16 cellular contexts compared by ENCODE assay signal in the genomic region with DNA sequence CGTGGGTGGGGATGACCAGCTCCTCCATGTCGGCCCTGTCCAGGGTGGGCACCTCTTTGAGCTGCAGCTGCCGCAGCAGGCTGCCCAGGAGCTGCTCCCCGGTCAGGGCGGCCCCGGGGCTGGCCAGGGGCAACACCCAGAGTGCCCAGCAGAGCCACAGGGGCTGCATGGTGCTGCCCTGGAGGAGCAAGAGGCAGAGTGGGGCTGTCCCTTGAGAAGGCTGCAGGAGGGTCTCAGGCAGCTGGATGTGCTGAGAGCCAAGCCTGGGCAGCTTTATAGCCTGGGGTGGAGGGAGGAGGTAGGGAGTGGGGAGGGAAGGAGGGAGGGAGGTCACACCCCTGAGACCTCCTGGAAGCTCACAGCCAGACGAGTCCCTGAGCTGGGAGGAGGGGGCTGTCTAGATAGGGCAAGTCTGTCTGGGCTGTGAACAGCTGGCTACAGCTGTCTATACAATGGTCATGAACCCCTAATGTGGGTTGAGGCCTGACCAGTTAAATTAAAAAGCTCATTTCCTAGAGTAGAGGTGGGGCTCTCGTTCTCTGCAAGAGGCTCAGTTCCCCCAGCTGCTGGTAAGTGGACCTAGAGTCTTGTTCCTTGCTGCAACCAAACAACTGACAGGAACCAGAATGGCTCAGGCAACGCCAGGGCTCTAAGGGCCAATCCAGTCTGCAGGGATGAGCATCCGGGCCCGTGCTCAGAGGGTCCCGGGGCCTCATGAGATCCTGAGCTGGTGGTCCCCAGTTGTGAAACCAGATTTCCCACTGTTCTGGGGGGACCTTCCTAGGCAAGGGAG. TPM values are rescaled to one million over a fixed set of nuclear protein-coding genes. Genes with fewer than 3 reads are reported as not detected.
DNase-seq lines count a peak whose midpoint lies in the region; ATAC-seq and TF ChIP-seq lines count a peak whose summit lies in the region.
"Had no signal": no experiment of that assay in that cellular context is flagged by ENCODE, and none has a peak within 500 bp of the region (broad histone marks: within the 10 kb centered on the region; RNA-seq: fewer than 3 reads in every experiment).

A gene with protein sequence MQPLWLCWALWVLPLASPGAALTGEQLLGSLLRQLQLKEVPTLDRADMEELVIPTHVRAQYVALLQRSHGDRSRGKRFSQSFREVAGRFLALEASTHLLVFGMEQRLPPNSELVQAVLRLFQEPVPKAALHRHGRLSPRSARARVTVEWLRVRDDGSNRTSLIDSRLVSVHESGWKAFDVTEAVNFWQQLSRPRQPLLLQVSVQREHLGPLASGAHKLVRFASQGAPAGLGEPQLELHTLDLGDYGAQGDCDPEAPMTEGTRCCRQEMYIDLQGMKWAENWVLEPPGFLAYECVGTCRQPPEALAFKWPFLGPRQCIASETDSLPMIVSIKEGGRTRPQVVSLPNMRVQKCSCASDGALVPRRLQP (minus strand): TSS at position 249 of the 793 bp plus-strand sequence. CDS start 80 bp downstream, at position 169.

- H3K4me3 ChIP-seq in CD4-positive, CD25-positive, alpha-beta regulatory T cell (ENCODE audit: low read depth, low read length), result no peak within 1 kb of the TSS
- H3K4me3 ChIP-seq in HUES64 (ENCODE audit: low read length), result peak within 1 kb of the TSS; percentile 47
- H3K4me3 ChIP-seq: gastroesophageal sphincter, spleen, thoracic aorta had no signal

- in situ Hi-C loops in GM13976 (cut with MboI; ENCODE audit: low sequenced_read_pairs, unreplicated experiment), result no loop called here

- intact Hi-C loops in left ventricle myocardium superior (cut with micrococcal nuclease), result no loop called here

- H3K27ac Mint-ChIP-seq in CD4-positive, CD25-positive, alpha-beta regulatory T cell, result peak within 1 kb of the TSS in 2 of 3 donors; percentile 36 to 65
- H3K27ac Mint-ChIP-seq in nephron progenitor cell, result no peak within 1 kb of the TSS

- no peaks in the 10 kb centered on the region for H3K9me3 ChIP-seq in CD4-positive, CD25-positive, alpha-beta regulatory T cell (ENCODE audit: control insufficient read depth in 2 of 2, low read length in 2 of 2)
- no peaks in the 10 kb centered on the region for H3K9me3 ChIP-seq in HUES64 (ENCODE audit: insufficient read depth, low read depth, low read length)
- H3K9me3 ChIP-seq: gastroesophageal sphincter, neutrophil, spleen, thoracic aorta had no signal

- H3K27ac ChIP-seq in CD4-positive, CD25-positive, alpha-beta regulatory T cell (ENCODE audit: insufficient read depth, low read length, poor library complexity, severe bottlenecking), result no peak within 1 kb of the TSS
- peak within 1 kb of the TSS; percentile 24; the same call in 1 of the 2 replicates for H3K27ac ChIP-seq in HUES64 (ENCODE audit: low read depth, low read length)
- H3K27ac ChIP-seq: gastroesophageal sphincter, neutrophil, spleen, thoracic aorta had no signal

- no peak for DNase-seq in CD4-positive, CD25-positive, alpha-beta regulatory T cell
- DNase-seq in left ventricle myocardium superior, result no peak
- DNase-seq in nephron progenitor cell, result peak; percentile 61
- no peak for DNase-seq in stimulated activated CD4-positive, alpha-beta T cell treated with anti-CD3 and anti-CD28 coated beads, Interleukin-4, amount 100 ng/mL, for 4 hours
- DNase-seq in activated effector memory CD4-positive, alpha-beta T cell treated with anti-CD3 and anti-CD28 coated beads, Interleukin-2, amount 50 U/mL, for 16 hours, result no peak
- no peak for DNase-seq in GM13976 (ENCODE audit: low spot score)
- DNase-seq: activated naive CD4-positive, alpha-beta T cell treated with anti-CD3 and anti-CD28 coated beads, Interleukin-2, amount 50 U/mL, for 16 hours; DMS153; spleen had no signal

- peak within 1 kb of the TSS; percentile 75 for H3K9ac ChIP-seq in HUES64 (ENCODE audit: low read depth, low read length)

- TF ChIP-seq CTCF in nephron progenitor cell (IDR thresholded peaks at IDR 0.05), result no peak
- TF ChIP-seq CTCF in GM13976 (IDR thresholded peaks at IDR 0.05; ENCODE audit: borderline replicate concordance, control extremely low read depth, extremely low read depth, insufficient read depth, missing control alignments), result no peak

- peak within 1 kb of the TSS in 2 of 4 donors; percentile 38 to 49 for H3K4me3 Mint-ChIP-seq in CD4-positive, CD25-positive, alpha-beta regulatory T cell
- H3K4me3 Mint-ChIP-seq in nephron progenitor cell, result peak within 1 kb of the TSS; percentile 41

- no peaks in the 10 kb centered on the region for H3K36me3 ChIP-seq in CD4-positive, CD25-positive, alpha-beta regulatory T cell (ENCODE audit: control insufficient read depth, insufficient read depth, low read length)
- 0 out of 2 replicates have a peak, but pooled peaks cover 5% of the 10 kb centered on the region for H3K36me3 ChIP-seq in HUES64 (ENCODE audit: insufficient read depth, low read length)
- H3K36me3 ChIP-seq: gastroesophageal sphincter, neutrophil, spleen, thoracic aorta had no signal

- no peak for ATAC-seq in CD4-positive, CD25-positive, alpha-beta regulatory T cell (ENCODE audit: low read depth in 2 of 2)
- ATAC-seq in left ventricle myocardium superior (peak; percentile 72), GM18858 (IDR thresholded peaks at IDR 0.05; ENCODE audit: unreplicated experiment) (no peak)
- ATAC-seq: gastroesophageal sphincter had no signal

- WGBS in HUES64, result 35% methylated on average over 12 of the region's 12 CpGs

- H3K4me1 ChIP-seq in CD4-positive, CD25-positive, alpha-beta regulatory T cell (ENCODE audit: control insufficient read depth, insufficient read depth, low read length, poor library complexity, severe bottlenecking), result peaks cover 4% of the 10 kb centered on the region
- peaks cover 24% of the 10 kb centered on the region for H3K4me1 ChIP-seq in HUES64 (ENCODE audit: insufficient read depth, low read length)

- H3K27me3 Mint-ChIP-seq in CD4-positive, CD25-positive, alpha-beta regulatory T cell, result no peaks in the 10 kb centered on the region
- H3K27me3 Mint-ChIP-seq in nephron progenitor cell (ENCODE audit: low read depth, poor library complexity), result peaks cover 11% of the 10 kb centered on the region

- no peaks in the 10 kb centered on the region for H3K36me3 Mint-ChIP-seq in CD4-positive, CD25-positive, alpha-beta regulatory T cell
- no peaks in the 10 kb centered on the region for H3K36me3 Mint-ChIP-seq in nephron progenitor cell (ENCODE audit: low read depth)

- peaks cover 0 to 2% (median 0%) of the 10 kb centered on the region in 7 donors for H3K9me3 Mint-ChIP-seq in CD4-positive, CD25-positive, alpha-beta regulatory T cell
- no peaks in the 10 kb centered on the region for H3K9me3 Mint-ChIP-seq in nephron progenitor cell

- no peaks in the 10 kb centered on the region for H3K27me3 ChIP-seq in CD4-positive, CD25-positive, alpha-beta regulatory T cell (ENCODE audit: control insufficient read depth, insufficient read depth, low read length)
- peaks cover 33% of the 10 kb centered on the region for H3K27me3 ChIP-seq in HUES64 (ENCODE audit: insufficient read depth, low read length)
- H3K27me3 ChIP-seq: neutrophil had no signal

- H3K4me1 Mint-ChIP-seq in CD4-positive, CD25-positive, alpha-beta regulatory T cell, result peaks cover 2 to 37% (median 8%) of the 10 kb centered on the region in 4 donors
- H3K4me1 Mint-ChIP-seq in nephron progenitor cell, result peaks cover 51% of the 10 kb centered on the region

RNA-seq across cellular contexts. Expression of the gene that starts here (rescaled TPM):
- 0.39 TPM for total RNA-seq in CD4-positive, CD25-positive, alpha-beta regulatory T cell
- polyA plus RNA-seq in CD4-positive, CD25-positive, alpha-beta regulatory T cell, result under 1 TPM in 2 of 4 donors, not detected in 2; 0.13 to 0.17 TPM
- polyA plus RNA-seq in HUES64 (2013, experiment 1 of 2), result 30.4 TPM
- 31.3 TPM for polyA plus RNA-seq in HUES64 (2013, experiment 2 of 2)
- not detected for total RNA-seq in left ventricle myocardium superior
- total RNA-seq: activated CD8-positive, alpha-beta memory T cell treated with anti-CD3 and anti-CD28 coated beads for 36 hours; SK-MEL-5; thoracic aorta had no signal

Comparison
In these comparisons a context has a peak if more than half of its experiments do, and no peak if none do; other contexts are left out.
1. Peak in ATAC-seq in left ventricle myocardium superior; RNA of the gene not detected or under 1 TPM.